Comparison of ENCODE assay signal across 17 cellular contexts in the genomic region with DNA sequence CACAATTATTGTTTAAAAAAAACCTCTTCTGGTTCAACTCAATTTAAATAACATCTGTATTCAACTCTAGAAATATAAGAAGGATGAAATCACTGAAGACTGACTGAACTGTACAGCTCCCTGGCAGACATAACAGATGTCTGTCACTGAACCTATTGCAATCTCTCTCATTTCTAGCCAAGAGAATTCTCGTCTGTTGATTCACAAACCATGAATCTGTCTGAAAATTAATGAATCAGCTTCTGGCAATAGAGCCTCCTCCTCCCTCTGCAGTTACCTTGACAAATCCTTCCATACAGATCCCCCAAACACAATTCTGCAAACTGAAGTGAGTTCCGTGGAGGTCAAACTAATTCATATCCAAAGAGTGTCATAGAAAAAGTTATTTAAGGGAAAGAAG.
DNase-seq lines count a peak whose midpoint lies in the region; ATAC-seq and TF ChIP-seq lines count a peak whose summit lies in the region.
"Had no signal": no experiment of that assay in that cellular context is flagged by ENCODE, and none has a peak within 500 bp of the region (broad histone marks: within the 10 kb centered on the region; RNA-seq: fewer than 3 reads in every experiment).

No MANE protein-coding gene starts in this region.

- no peak for ATAC-seq in HG02763 (IDR thresholded peaks at IDR 0.05; ENCODE audit: unreplicated experiment)
- ATAC-seq: stimulated activated memory B cell treated with anti-CD40 and anti-IgM and Interleukin-4, amounts not matched to agents 10 μg/mL and 1 μg/mL and 100 μg/mL, for 72 hours had no signal

- no peaks in the 10 kb centered on the region for H3K9me3 ChIP-seq in Karpas-422 (ENCODE audit: low read length)
- H3K9me3 ChIP-seq: esophagus squamous epithelium, thyroid gland had no signal

- no peak overlapping the region for H3K9ac ChIP-seq in Karpas-422 (ENCODE audit: low read length)

- no peaks in the 10 kb centered on the region for H3K36me3 ChIP-seq in Karpas-422 (ENCODE audit: insufficient read depth, low read length)
- H3K36me3 ChIP-seq: esophagus squamous epithelium, thyroid gland had no signal

- no peak overlapping the region for H3K4me2 ChIP-seq in Karpas-422 (ENCODE audit: low read depth, low read length, poor library complexity, severe bottlenecking)
- H3K4me2 ChIP-seq: hepatocyte had no signal

- peak; percentile 51 for DNase-seq in A172 (ENCODE audit: low spot score)
- DNase-seq in LoVo (ENCODE audit: low spot score) = peak; percentile 15
- peak; percentile 74 for DNase-seq in astrocyte of the spinal cord (ENCODE audit: low read depth, low spot score)
- DNase-seq in kidney glomerular epithelial cell (lab: John Stamatoyannopoulos, UW) = peak; percentile 89
- no peak for DNase-seq in hepatic stellate cell (ENCODE audit: low spot score)
- no peak for DNase-seq in Karpas-422
- DNase-seq in NCI-H146 (lab: John Stamatoyannopoulos, UW) = no peak
- DNase-seq: activated naive CD8-positive, alpha-beta T cell treated with anti-CD3 and anti-CD28 coated beads for 36 hours; esophagus squamous epithelium; islet precursor cell; mesendoderm; NCI-H1092; NCI-H526 treated with DMSO at 0.1 percent for 48 hours; thyroid gland had no signal

- no peaks in the 10 kb centered on the region for H4K20me1 ChIP-seq in Karpas-422 (ENCODE audit: insufficient read depth, low read depth, low read length)

- no peaks in the 10 kb centered on the region for H3K79me2 ChIP-seq in Karpas-422 (ENCODE audit: low read length)
- H3K79me2 ChIP-seq: hepatocyte had no signal

- H2AFZ ChIP-seq in Karpas-422 (ENCODE audit: low read length) = no peak overlapping the region
- H2AFZ ChIP-seq: hepatocyte had no signal

- no peak overlapping the region for H3K27ac ChIP-seq in Karpas-422 (ENCODE audit: low read length)
- H3K27ac ChIP-seq: esophagus squamous epithelium, hepatocyte, thyroid gland had no signal

- no peak overlapping the region for H3K4me3 ChIP-seq in astrocyte of the spinal cord (ENCODE audit: low read depth, low read length)
- H3K4me3 ChIP-seq in Karpas-422 (ENCODE audit: low read length) = no peak overlapping the region
- H3K4me3 ChIP-seq: esophagus squamous epithelium, hepatocyte, thyroid gland had no signal

- no peak for TF ChIP-seq CTCF in astrocyte of the spinal cord (IDR thresholded peaks at IDR 0.05; ENCODE audit: low read depth, low read length)

- no peaks in the 10 kb centered on the region for H3K9me2 ChIP-seq in Karpas-422 (replicated peaks; ENCODE audit: insufficient read depth, low read length)

- in situ Hi-C loops in astrocyte of the spinal cord (cut with HindIII; ENCODE audit: low sequenced_read_pairs) = no loop called here

- H3K27me3 ChIP-seq in Karpas-422 (ENCODE audit: low read length) = no peaks in the 10 kb centered on the region
- H3K27me3 ChIP-seq: esophagus squamous epithelium, hepatocyte, thyroid gland had no signal

- no peaks in the 10 kb centered on the region for H3K4me1 ChIP-seq in Karpas-422 (ENCODE audit: low read length)
- H3K4me1 ChIP-seq: esophagus squamous epithelium, thyroid gland had no signal

Comparison
In these comparisons a context has a peak if more than half of its experiments do, and no peak if none do; other contexts are left out.
1. DNase-seq: peak in A172 (single experiment), LoVo (single experiment), astrocyte of the spinal cord (single experiment) and kidney glomerular epithelial cell (single experiment); none in hepatic stellate cell (single experiment), Karpas-422 (single experiment) and NCI-H146 (single experiment).